In the genomic region with DNA sequence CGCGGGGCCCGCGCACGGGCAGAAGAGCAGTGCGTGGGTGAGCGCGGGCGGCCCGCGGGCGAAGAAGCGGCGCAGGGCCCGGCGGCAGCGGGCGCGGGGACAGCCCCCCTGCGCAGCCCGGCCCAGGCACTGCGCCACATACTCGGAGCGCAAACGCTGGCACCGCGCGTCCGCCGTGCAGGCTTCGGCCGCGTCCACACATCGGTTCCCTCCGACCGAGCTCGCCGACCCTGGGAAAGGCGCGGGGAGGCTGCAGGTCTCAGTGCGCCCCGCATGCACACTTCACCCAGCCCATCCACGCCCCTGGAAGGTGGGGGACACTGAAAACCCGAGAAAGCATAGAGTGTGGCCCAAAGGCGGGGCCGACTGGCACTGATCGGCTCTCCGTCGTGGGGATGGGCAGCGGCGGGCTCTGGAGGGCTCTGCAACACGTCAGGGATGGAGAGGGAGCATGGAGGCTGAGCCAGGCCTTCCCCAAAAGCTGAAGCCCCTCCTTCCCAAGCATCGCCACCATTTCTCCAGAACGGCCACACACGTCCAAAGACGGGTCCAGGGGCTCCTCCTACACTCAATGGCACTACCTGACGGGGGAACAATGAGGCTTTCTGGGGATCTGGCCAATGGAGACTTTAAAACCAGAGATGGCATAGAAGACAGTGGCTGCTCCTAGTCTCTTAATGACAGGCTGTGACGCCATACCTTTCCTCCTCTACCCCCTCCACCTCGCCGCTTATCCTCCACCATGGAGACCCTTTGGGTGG, we compare ENCODE assay signal across 20 cellular contexts. TPM values are rescaled to one million over a fixed set of nuclear protein-coding genes. Genes with fewer than 3 reads are reported as not detected.
DNase-seq lines count a peak whose midpoint lies in the region; ATAC-seq, FAIRE-seq and TF ChIP-seq lines count a peak whose summit lies in the region.
"Had no signal": no experiment of that assay in that cellular context is flagged by ENCODE, and none has a peak within 500 bp of the region (broad histone marks: within the 10 kb centered on the region; RNA-seq: fewer than 3 reads in every experiment).

No MANE protein-coding gene starts in this region.

- no peak for FAIRE-seq in small intestine (lab: Jason Lieb, UNC)
- FAIRE-seq in HTR-8/SVneo (lab: Jason Lieb, UNC) = no peak
- FAIRE-seq: keratinocyte had no signal

- no peaks in the 10 kb centered on the region for H3K9me3 ChIP-seq in Peyer's patch
- no peaks in the 10 kb centered on the region for H3K9me3 ChIP-seq in iPS-15b (ENCODE audit: control insufficient read depth, insufficient read depth, low read length)
- H3K9me3 ChIP-seq in suprapubic skin = no peaks in the 10 kb centered on the region
- H3K9me3 ChIP-seq in small intestine (ENCODE audit: control insufficient read depth, low read depth) = no peaks in the 10 kb centered on the region
- H3K9me3 ChIP-seq: Caco-2, colonic mucosa, uterus had no signal

- no peak overlapping the region for H3K9ac ChIP-seq in iPS-15b (ENCODE audit: low read depth, low read length)
- H3K9ac ChIP-seq: parathyroid adenoma had no signal

- peaks cover 0 to 11% (median 4%) of the 10 kb centered on the region in 4 donors for H3K4me1 ChIP-seq in Peyer's patch
- no peaks in the 10 kb centered on the region for H3K4me1 ChIP-seq in iPS-15b (ENCODE audit: control insufficient read depth, insufficient read depth, low read length)
- H3K4me1 ChIP-seq in suprapubic skin = peaks cover 12% of the 10 kb centered on the region
- no peaks in the 10 kb centered on the region for H3K4me1 ChIP-seq in small intestine (ENCODE audit: control insufficient read depth in 2 of 2, insufficient read depth in 1 of 2, low read depth in 1 of 2, low read length in 1 of 2)
- H3K4me1 ChIP-seq: Caco-2, colonic mucosa, parathyroid adenoma had no signal

- no peak overlapping the region for H3K27ac ChIP-seq in Peyer's patch
- H3K27ac ChIP-seq in suprapubic skin = no peak overlapping the region
- H3K27ac ChIP-seq in small intestine (ENCODE audit: low read depth in 1 of 2, low read length in 1 of 2) = no peak overlapping the region
- H3K27ac ChIP-seq: colonic mucosa, parathyroid adenoma, uterus had no signal

- H3K36me3 ChIP-seq in Peyer's patch (no peaks in the 10 kb centered on the region), iPS-15b (ENCODE audit: control insufficient read depth, insufficient read depth, low read length) (peaks cover 2% of the 10 kb centered on the region), suprapubic skin (no peaks in the 10 kb centered on the region), small intestine (ENCODE audit: control insufficient read depth in 2 of 2, insufficient read depth in 2 of 2, low read length in 2 of 2) (no peaks in the 10 kb centered on the region)
- H3K36me3 ChIP-seq: colonic mucosa, uterus had no signal

- H3K27ac Mint-ChIP-seq in activated T-cell treated with anti-CD3 and anti-CD28 coated beads, Interleukin-2, amount 50 U/mL, for 24 hours = no peak overlapping the region
- H3K27ac Mint-ChIP-seq: activated T-helper 2 cell treated with anti-CD3 and anti-CD28 coated beads, Interferon-gamma antibody, Interleukin-2, Interleukin-4, amounts not matched to agents 10 μg/mL and 5 μg/mL and 100 μg/mL, durations not matched to agents 14 hours and 24 hours and 36 hours; stimulated activated memory B cell treated with anti-CD40 and anti-IgM and Interleukin-4, amounts not matched to agents 10 μg/mL and 1 μg/mL and 100 μg/mL, for 72 hours had no signal

- TF ChIP-seq POLR2A in Peyer's patch (IDR thresholded peaks at IDR 0.05) = no peak
- no peak for TF ChIP-seq POLR2A in suprapubic skin (IDR thresholded peaks at IDR 0.05)

- no peak for ATAC-seq in HG02981 (IDR thresholded peaks at IDR 0.05; ENCODE audit: unreplicated experiment)
- ATAC-seq: stimulated activated memory B cell treated with anti-CD40 and anti-IgM and Interleukin-4, amounts not matched to agents 10 μg/mL and 1 μg/mL and 100 μg/mL, for 72 hours had no signal

- TF ChIP-seq CTCF in Peyer's patch (IDR thresholded peaks at IDR 0.05) (no peak), suprapubic skin (IDR thresholded peaks at IDR 0.05) (no peak)

- H3K27me3 Mint-ChIP-seq in activated T-cell treated with anti-CD3 and anti-CD28 coated beads, Interleukin-2, amount 50 U/mL, for 24 hours = peaks cover 47% of the 10 kb centered on the region

- no peaks in the 10 kb centered on the region for H3K9me3 Mint-ChIP-seq in activated T-cell treated with anti-CD3 and anti-CD28 coated beads, Interleukin-2, amount 50 U/mL, for 24 hours
- H3K9me3 Mint-ChIP-seq: activated T-helper 2 cell treated with anti-CD3 and anti-CD28 coated beads, Interferon-gamma antibody, Interleukin-2, Interleukin-4, amounts not matched to agents 10 μg/mL and 5 μg/mL and 100 μg/mL, durations not matched to agents 14 hours and 24 hours and 36 hours; stimulated activated memory B cell treated with anti-CD40 and anti-IgM and Interleukin-4, amounts not matched to agents 10 μg/mL and 1 μg/mL and 100 μg/mL, for 72 hours had no signal

- peak; percentile 13 for DNase-seq in activated T-cell treated with anti-CD3 and anti-CD28 coated beads, Interleukin-2, amount 50 U/mL, for 1 hour
- DNase-seq in activated T-cell treated with anti-CD3 and anti-CD28 coated beads, Interleukin-2, amount 50 U/mL, for 24 hours = no peak
- DNase-seq in Peyer's patch (peak in 2 of 3 donors; percentile 23 to 44), suprapubic skin (ENCODE audit: low spot score in 2 of 2) (peak in 1 of 2 donors; percentile 48), small intestine (no peak), HTR-8/SVneo (ENCODE audit: insufficient read length, low spot score) (no peak)
- DNase-seq: Caco-2, colonic mucosa, erythroblast, Karpas-422, NCI-H1417, NCI-H2227 treated with DMSO at 0.1 percent for 48 hours, uterus had no signal

- no peaks in the 10 kb centered on the region for H3K36me3 Mint-ChIP-seq in activated T-cell treated with anti-CD3 and anti-CD28 coated beads, Interleukin-2, amount 50 U/mL, for 24 hours (ENCODE audit: low read depth)
- H3K36me3 Mint-ChIP-seq: stimulated activated memory B cell treated with anti-CD40 and anti-IgM and Interleukin-4, amounts not matched to agents 10 μg/mL and 1 μg/mL and 100 μg/mL, for 72 hours had no signal

- H3K4me3 ChIP-seq in Peyer's patch = peak overlapping the region in 2 of 4 donors; percentile 13 to 14
- peak overlapping the region; percentile 43 for H3K4me3 ChIP-seq in iPS-15b (ENCODE audit: low read depth, low read length)
- H3K4me3 ChIP-seq in suprapubic skin = peak overlapping the region; percentile 39
- H3K4me3 ChIP-seq in small intestine (ENCODE audit: low read depth in 1 of 2, low read length in 2 of 2) = no peak overlapping the region
- H3K4me3 ChIP-seq: colonic mucosa, uterus had no signal

- 42% methylated on average over 13 of the region's 60 CpGs for WGBS in suprapubic skin
- WGBS in small intestine, 3 donors = 13 to 18% (median 14%) methylated on average over 41 to 60 of the region's 60 CpGs

- H3K27me3 ChIP-seq in Peyer's patch = peaks cover 0 to 16% of the 10 kb centered on the region in 2 donors
- H3K27me3 ChIP-seq in iPS-15b (ENCODE audit: control insufficient read depth, insufficient read depth, low read length) = peaks cover 59% of the 10 kb centered on the region
- peaks cover 58% of the 10 kb centered on the region for H3K27me3 ChIP-seq in suprapubic skin
- peaks cover 9 to 12% of the 10 kb centered on the region in 2 donors for H3K27me3 ChIP-seq in small intestine (ENCODE audit: control insufficient read depth in 2 of 2, insufficient read depth in 2 of 2, low read length in 2 of 2)

- H3K4me1 Mint-ChIP-seq in activated T-cell treated with anti-CD3 and anti-CD28 coated beads, Interleukin-2, amount 50 U/mL, for 24 hours (ENCODE audit: low read depth) = peaks cover 15% of the 10 kb centered on the region

- H3K4me3 Mint-ChIP-seq in activated T-cell treated with anti-CD3 and anti-CD28 coated beads, Interleukin-2, amount 50 U/mL, for 24 hours = no peak overlapping the region
- H3K4me3 Mint-ChIP-seq: stimulated activated memory B cell treated with anti-CD40 and anti-IgM and Interleukin-4, amounts not matched to agents 10 μg/mL and 1 μg/mL and 100 μg/mL, for 72 hours had no signal

- no peak for TF ChIP-seq EP300 in suprapubic skin (IDR thresholded peaks at IDR 0.05)

RNA-seq across cellular contexts. Expression of a gene that starts 2.0 kb away (rescaled TPM):
- total RNA-seq in Peyer's patch = not detected
- total RNA-seq in suprapubic skin = not detected
- not detected for polyA plus RNA-seq in small intestine
- total RNA-seq: activated T-helper 2 cell treated with anti-CD3 and anti-CD28 coated beads, Interferon-gamma antibody, Interleukin-2, Interleukin-4, amounts not matched to agents 10 μg/mL and 5 μg/mL and 100 μg/mL, durations not matched to agents 14 hours and 24 hours and 36 hours; Caco-2; colonic mucosa; glomerular endothelial cell; uterus had no signal
- polyA plus RNA-seq: keratinocyte had no signal

RNA-seq across cellular contexts. Expression of a gene that starts 20.6 kb away (rescaled TPM):
- 100 to 1,000 TPM in 1 of 4 donors, 10 to 100 TPM in 2, 1 to 10 TPM in 1; 5.6 to 175 (median 23.3) TPM for total RNA-seq in Peyer's patch
- 10 to 100 TPM in 3 of 4 donors, 1 to 10 TPM in 1; 6.3 to 24.3 (median 13.4) TPM for total RNA-seq in suprapubic skin
- 10 to 100 TPM in 1 of 3 donors, under 1 TPM in 2; 0.22 to 10.9 (median 0.27) TPM for polyA plus RNA-seq in small intestine
- total RNA-seq: activated T-helper 2 cell treated with anti-CD3 and anti-CD28 coated beads, Interferon-gamma antibody, Interleukin-2, Interleukin-4, amounts not matched to agents 10 μg/mL and 5 μg/mL and 100 μg/mL, durations not matched to agents 14 hours and 24 hours and 36 hours; glomerular endothelial cell had no signal
- polyA plus RNA-seq: keratinocyte had no signal

RNA-seq across cellular contexts. Expression of a gene that starts 51.2 kb away (rescaled TPM):
- total RNA-seq in Peyer's patch = 10 to 100 TPM in 2 of 4 donors, 1 to 10 TPM in 2; 2.3 to 10.7 (median 7.8) TPM
- 1 to 10 TPM in 2 of 4 donors, under 1 TPM in 2; 0.60 to 3.5 (median 1.1) TPM for total RNA-seq in suprapubic skin
- 1 to 10 TPM in 2 of 3 donors, under 1 TPM in 1; 0.22 to 6.3 (median 1.1) TPM for polyA plus RNA-seq in small intestine
- total RNA-seq: activated T-helper 2 cell treated with anti-CD3 and anti-CD28 coated beads, Interferon-gamma antibody, Interleukin-2, Interleukin-4, amounts not matched to agents 10 μg/mL and 5 μg/mL and 100 μg/mL, durations not matched to agents 14 hours and 24 hours and 36 hours; Caco-2; glomerular endothelial cell had no signal
- polyA plus RNA-seq: keratinocyte had no signal

Comparison
In these comparisons a context has a peak if more than half of its experiments do, and no peak if none do; other contexts are left out.
1. DNase-seq: peak in activated T-cell treated with anti-CD3 and anti-CD28 coated beads, Interleukin-2, amount 50 U/mL, for 1 hour (single experiment) and Peyer's patch (2 of 3); none in activated T-cell treated with anti-CD3 and anti-CD28 coated beads, Interleukin-2, amount 50 U/mL, for 24 hours (single experiment), small intestine (single experiment) and HTR-8/SVneo (single experiment).
2. H3K4me3 ChIP-seq: peak in iPS-15b (single experiment) and suprapubic skin (single experiment); none in small intestine (0 of 2).